ENCODE assay signal across 1 cellular context in the genomic region with DNA sequence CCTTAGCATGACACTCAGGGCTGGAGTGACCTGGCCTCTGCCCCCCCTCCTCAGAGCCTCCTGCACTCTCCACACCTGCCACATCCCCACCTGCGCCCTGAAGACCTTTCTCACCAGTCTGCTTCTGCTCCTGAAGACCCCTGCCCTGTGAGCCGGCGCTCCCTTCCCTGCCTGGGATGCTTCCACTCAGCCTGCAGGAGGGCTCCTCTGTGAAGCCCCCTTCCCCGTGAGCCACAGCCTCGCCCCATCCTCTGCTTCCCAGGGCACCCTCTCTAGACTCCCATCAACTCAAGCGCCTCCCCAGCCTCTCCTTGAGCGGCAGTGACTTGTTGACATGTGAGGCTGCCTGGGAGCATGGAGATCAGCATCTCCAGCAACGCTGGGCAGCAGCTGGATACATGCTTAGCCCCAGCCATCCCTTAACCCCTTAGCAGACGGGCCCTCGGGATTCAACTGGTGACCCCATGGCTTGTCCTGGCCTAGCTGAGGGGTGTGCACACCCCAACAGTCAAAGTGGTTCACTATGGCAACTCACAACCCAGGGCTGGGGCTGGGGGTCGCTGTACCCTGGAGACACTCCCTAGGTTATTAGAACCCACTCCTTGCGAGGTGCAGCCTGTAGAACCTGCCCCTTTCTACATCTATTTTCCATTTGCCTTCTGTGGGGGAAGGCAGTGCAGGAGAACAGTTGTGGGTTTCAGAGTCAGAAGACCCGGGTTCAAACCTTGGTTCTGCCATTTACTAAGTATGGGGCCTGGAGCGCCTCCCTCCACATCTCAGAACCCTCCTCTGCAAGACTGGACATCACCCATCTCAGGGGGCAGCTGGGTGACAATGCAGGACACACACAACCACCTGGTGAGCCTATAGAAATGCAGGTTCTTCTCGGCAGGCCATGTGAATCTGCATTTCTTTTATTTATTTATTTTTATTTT.
TF ChIP-seq lines count a peak whose summit lies in the region.

No MANE protein-coding gene starts in this region.

TF ChIP-seq in HepG2, 621 proteins besides CTCF, POLR2A, EP300 and RAD21:
- TF ChIP-seq ZNF326 (CRISPR knock-in tag; IDR thresholded peaks at IDR 0.05; ENCODE audit: borderline replicate concordance): peak; percentile 64; the same call in 1 of the 2 replicates
- TF ChIP-seq, protein P1, sequence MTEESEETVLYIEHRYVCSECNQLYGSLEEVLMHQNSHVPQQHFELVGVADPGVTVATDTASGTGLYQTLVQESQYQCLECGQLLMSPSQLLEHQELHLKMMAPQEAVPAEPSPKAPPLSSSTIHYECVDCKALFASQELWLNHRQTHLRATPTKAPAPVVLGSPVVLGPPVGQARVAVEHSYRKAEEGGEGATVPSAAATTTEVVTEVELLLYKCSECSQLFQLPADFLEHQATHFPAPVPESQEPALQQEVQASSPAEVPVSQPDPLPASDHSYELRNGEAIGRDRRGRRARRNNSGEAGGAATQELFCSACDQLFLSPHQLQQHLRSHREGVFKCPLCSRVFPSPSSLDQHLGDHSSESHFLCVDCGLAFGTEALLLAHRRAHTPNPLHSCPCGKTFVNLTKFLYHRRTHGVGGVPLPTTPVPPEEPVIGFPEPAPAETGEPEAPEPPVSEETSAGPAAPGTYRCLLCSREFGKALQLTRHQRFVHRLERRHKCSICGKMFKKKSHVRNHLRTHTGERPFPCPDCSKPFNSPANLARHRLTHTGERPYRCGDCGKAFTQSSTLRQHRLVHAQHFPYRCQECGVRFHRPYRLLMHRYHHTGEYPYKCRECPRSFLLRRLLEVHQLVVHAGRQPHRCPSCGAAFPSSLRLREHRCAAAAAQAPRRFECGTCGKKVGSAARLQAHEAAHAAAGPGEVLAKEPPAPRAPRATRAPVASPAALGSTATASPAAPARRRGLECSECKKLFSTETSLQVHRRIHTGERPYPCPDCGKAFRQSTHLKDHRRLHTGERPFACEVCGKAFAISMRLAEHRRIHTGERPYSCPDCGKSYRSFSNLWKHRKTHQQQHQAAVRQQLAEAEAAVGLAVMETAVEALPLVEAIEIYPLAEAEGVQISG (CRISPR knock-in tag; IDR thresholded peaks at IDR 0.05): 0 out of 2 replicates have a peak, but pooled peaks have one; percentile 15
- TF ChIP-seq ZNF530 (CRISPR knock-in tag; IDR thresholded peaks at IDR 0.05; ENCODE audit: low read depth): no peak
- TF ChIP-seq, protein P2, sequence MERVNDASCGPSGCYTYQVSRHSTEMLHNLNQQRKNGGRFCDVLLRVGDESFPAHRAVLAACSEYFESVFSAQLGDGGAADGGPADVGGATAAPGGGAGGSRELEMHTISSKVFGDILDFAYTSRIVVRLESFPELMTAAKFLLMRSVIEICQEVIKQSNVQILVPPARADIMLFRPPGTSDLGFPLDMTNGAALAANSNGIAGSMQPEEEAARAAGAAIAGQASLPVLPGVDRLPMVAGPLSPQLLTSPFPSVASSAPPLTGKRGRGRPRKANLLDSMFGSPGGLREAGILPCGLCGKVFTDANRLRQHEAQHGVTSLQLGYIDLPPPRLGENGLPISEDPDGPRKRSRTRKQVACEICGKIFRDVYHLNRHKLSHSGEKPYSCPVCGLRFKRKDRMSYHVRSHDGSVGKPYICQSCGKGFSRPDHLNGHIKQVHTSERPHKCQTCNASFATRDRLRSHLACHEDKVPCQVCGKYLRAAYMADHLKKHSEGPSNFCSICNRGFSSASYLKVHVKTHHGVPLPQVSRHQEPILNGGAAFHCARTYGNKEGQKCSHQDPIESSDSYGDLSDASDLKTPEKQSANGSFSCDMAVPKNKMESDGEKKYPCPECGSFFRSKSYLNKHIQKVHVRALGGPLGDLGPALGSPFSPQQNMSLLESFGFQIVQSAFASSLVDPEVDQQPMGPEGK (CRISPR knock-in tag; IDR thresholded peaks at IDR 0.05): no peak
- no peak for TF ChIP-seq ZSCAN31 (CRISPR knock-in tag; IDR thresholded peaks at IDR 0.05; ENCODE audit: low read depth)
- TF ChIP-seq, protein P3, sequence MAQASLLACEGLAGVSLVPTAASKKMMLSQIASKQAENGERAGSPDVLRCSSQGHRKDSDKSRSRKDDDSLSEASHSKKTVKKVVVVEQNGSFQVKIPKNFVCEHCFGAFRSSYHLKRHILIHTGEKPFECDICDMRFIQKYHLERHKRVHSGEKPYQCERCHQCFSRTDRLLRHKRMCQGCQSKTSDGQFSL (CRISPR knock-in tag; IDR thresholded peaks at IDR 0.05): peak; percentile 41; the same call in 1 of the 2 replicates
- TF ChIP-seq, protein P4, sequence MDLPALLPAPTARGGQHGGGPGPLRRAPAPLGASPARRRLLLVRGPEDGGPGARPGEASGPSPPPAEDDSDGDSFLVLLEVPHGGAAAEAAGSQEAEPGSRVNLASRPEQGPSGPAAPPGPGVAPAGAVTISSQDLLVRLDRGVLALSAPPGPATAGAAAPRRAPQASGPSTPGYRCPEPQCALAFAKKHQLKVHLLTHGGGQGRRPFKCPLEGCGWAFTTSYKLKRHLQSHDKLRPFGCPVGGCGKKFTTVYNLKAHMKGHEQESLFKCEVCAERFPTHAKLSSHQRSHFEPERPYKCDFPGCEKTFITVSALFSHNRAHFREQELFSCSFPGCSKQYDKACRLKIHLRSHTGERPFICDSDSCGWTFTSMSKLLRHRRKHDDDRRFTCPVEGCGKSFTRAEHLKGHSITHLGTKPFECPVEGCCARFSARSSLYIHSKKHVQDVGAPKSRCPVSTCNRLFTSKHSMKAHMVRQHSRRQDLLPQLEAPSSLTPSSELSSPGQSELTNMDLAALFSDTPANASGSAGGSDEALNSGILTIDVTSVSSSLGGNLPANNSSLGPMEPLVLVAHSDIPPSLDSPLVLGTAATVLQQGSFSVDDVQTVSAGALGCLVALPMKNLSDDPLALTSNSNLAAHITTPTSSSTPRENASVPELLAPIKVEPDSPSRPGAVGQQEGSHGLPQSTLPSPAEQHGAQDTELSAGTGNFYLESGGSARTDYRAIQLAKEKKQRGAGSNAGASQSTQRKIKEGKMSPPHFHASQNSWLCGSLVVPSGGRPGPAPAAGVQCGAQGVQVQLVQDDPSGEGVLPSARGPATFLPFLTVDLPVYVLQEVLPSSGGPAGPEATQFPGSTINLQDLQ (CRISPR knock-in tag; IDR thresholded peaks at IDR 0.05): no peak
- TF ChIP-seq, protein P5, sequence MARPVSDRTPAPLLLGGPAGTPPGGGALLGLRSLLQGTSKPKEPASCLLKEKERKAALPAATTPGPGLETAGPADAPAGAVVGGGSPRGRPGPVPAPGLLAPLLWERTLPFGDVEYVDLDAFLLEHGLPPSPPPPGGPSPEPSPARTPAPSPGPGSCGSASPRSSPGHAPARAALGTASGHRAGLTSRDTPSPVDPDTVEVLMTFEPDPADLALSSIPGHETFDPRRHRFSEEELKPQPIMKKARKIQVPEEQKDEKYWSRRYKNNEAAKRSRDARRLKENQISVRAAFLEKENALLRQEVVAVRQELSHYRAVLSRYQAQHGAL (CRISPR knock-in tag; IDR thresholded peaks at IDR 0.05; ENCODE audit: not compliant biosample characterization): no peak
- TF ChIP-seq KLF12 (CRISPR knock-in tag; IDR thresholded peaks at IDR 0.05; ENCODE audit: borderline replicate concordance): no peak
- no peak for TF ChIP-seq FOXA1 (IDR thresholded peaks at IDR 0.05)
- no peak for TF ChIP-seq FOXA1 (CRISPR knock-in tag; IDR thresholded peaks at IDR 0.05)
- no peak for TF ChIP-seq JUN (CRISPR knock-in tag; IDR thresholded peaks at IDR 0.05)
- 0 out of 2 replicates have a peak, but pooled peaks have one; percentile 65 for TF ChIP-seq ZNF737 (CRISPR knock-in tag; IDR thresholded peaks at IDR 0.05; ENCODE audit: borderline replicate concordance)
